In genomic region chr1:27726173-27726793, GRCh38 we compare ENCODE assay signal across 8 cellular contexts. TPM values are rescaled to one million over a fixed set of nuclear protein-coding genes. Genes with fewer than 3 reads are reported as not detected.
DNase-seq lines count a peak whose midpoint lies in the region; ATAC-seq and TF ChIP-seq lines count a peak whose summit lies in the region.

No MANE protein-coding gene starts in this region.

- H3K4me1 Mint-ChIP-seq in naive thymus-derived CD4-positive, alpha-beta T cell: peaks cover 9 to 40% (median 30%) of the 10 kb centered on the region in 7 donors

- peak; percentile 28 for ATAC-seq in HG02678 (IDR thresholded peaks at IDR 0.05; ENCODE audit: unreplicated experiment)
- ATAC-seq in naive thymus-derived CD4-positive, alpha-beta T cell: no peak

- intact Hi-C loops in naive thymus-derived CD4-positive, alpha-beta T cell (cut with micrococcal nuclease): loop anchor here (5.0 kb wide), 3 partner anchors 199 to 856 kb away; no protein-coding TSS in a partner anchor

- H3K4me3 Mint-ChIP-seq in naive thymus-derived CD4-positive, alpha-beta T cell: peak overlapping the region; percentile 80 to 93 (median 86)

- H3K9ac ChIP-seq in fibroblast of lung (ENCODE audit: insufficient read depth, low read length): peak overlapping the region; percentile 81

- no peaks in the 10 kb centered on the region for H4K20me1 ChIP-seq in fibroblast of lung (ENCODE audit: control insufficient read depth, extremely low read depth, insufficient read depth, low read length)

- H3K9me3 ChIP-seq in fibroblast of lung (ENCODE audit: control insufficient read depth, insufficient read depth, low read depth, low read length): no peaks in the 10 kb centered on the region
- H3K9me3 ChIP-seq in naive thymus-derived CD4-positive, alpha-beta T cell (ENCODE audit: control insufficient read depth in 2 of 3, low read length in 3 of 3): no peaks in the 10 kb centered on the region

- peaks cover 4 to 18% (median 11%) of the 10 kb centered on the region in 5 donors for H3K36me3 Mint-ChIP-seq in naive thymus-derived CD4-positive, alpha-beta T cell

- H3K27ac ChIP-seq in fibroblast of lung (ENCODE audit: insufficient read depth, low read length) (peak overlapping the region; percentile 83), temporal lobe (ENCODE audit: low read depth, low read length) (peak overlapping the region; percentile 61)
- H3K27ac ChIP-seq in naive thymus-derived CD4-positive, alpha-beta T cell (ENCODE audit: low read depth, low read length): peak overlapping the region; percentile 91

- no peaks in the 10 kb centered on the region for H3K9me3 Mint-ChIP-seq in naive thymus-derived CD4-positive, alpha-beta T cell

- CTCF ChIA-PET in naive thymus-derived CD4-positive, alpha-beta T cell (lab: Charles Lee): interaction anchor here (0.6 to 2.0 kb wide), 6 partner anchors 57 to 469 kb away, joined by 3 to 12 read pairs (median 3); no protein-coding TSS in a partner anchor

- H3K4me3 ChIP-seq in fibroblast of lung (replicated peaks in 1 of 4; ENCODE audit: control extremely low read depth in 1 of 4, insufficient read depth in 1 of 4, low read depth in 3 of 4, low read length in 4 of 4): peak overlapping the region; percentile 78 to 91 (median 88)
- H3K4me3 ChIP-seq in naive thymus-derived CD4-positive, alpha-beta T cell (ENCODE audit: low read length): peak overlapping the region; percentile 77

- no peaks in the 10 kb centered on the region for H3K27me3 ChIP-seq in fibroblast of lung (ENCODE audit: control insufficient read depth, insufficient read depth, low read length)
- no peaks in the 10 kb centered on the region for H3K27me3 ChIP-seq in naive thymus-derived CD4-positive, alpha-beta T cell (ENCODE audit: control insufficient read depth in 2 of 2, insufficient read depth in 2 of 2, low read length in 2 of 2)

- POLR2A ChIA-PET in naive thymus-derived CD4-positive, alpha-beta T cell (lab: Charles Lee): interaction anchor here (0.6 to 2.1 kb wide), 10 partner anchors 45 to 956 kb away, joined by 3 to 15 read pairs (median 4); partner anchors contain the start of genes GMEB1, IFI6 and STX12

- no peak for TF ChIP-seq CTCF in fibroblast of lung (conservative IDR thresholded peaks at IDR 0.05 in 1 of 2, IDR thresholded peaks at IDR 0.05 in 1 of 2; ENCODE audit: low read depth in 1 of 2, low read length in 2 of 2)

- no peaks in the 10 kb centered on the region for H3K27me3 Mint-ChIP-seq in naive thymus-derived CD4-positive, alpha-beta T cell

- DNase-seq in SKM-1 treated with dmso at 0.1 percent for 144 hours (lab: John Stamatoyannopoulos, UW; ENCODE audit: unreplicated experiment): peak; percentile 29
- no peak for DNase-seq in SKM-1 (lab: John Stamatoyannopoulos, UW; ENCODE audit: unreplicated experiment)
- DNase-seq in NCI-H146 (lab: John Stamatoyannopoulos, UW): peak; percentile 52
- DNase-seq in activated T-cell treated with anti-CD3 and anti-CD28 coated beads for 4 hours: peak; percentile 20
- DNase-seq in fibroblast of lung (ENCODE audit: low read depth in 2 of 2): peak; percentile 23 to 33
- peak in 2 of 9 donors; percentile 37 to 59 for DNase-seq in naive thymus-derived CD4-positive, alpha-beta T cell

- H2AFZ ChIP-seq in fibroblast of lung (ENCODE audit: low read length): peak overlapping the region; percentile 33

- peaks cover 7% of the 10 kb centered on the region for H3K79me2 ChIP-seq in fibroblast of lung (ENCODE audit: control insufficient read depth, insufficient read depth, low read length)

- H3K4me1 ChIP-seq in fibroblast of lung (ENCODE audit: control insufficient read depth, extremely low read depth, insufficient read depth, low read length): peaks cover 7% of the 10 kb centered on the region
- peaks cover 7 to 17% of the 10 kb centered on the region in 2 donors for H3K4me1 ChIP-seq in naive thymus-derived CD4-positive, alpha-beta T cell (ENCODE audit: control insufficient read depth in 2 of 2, insufficient read depth in 2 of 2, low read length in 2 of 2)

- no peaks in the 10 kb centered on the region for H3K36me3 ChIP-seq in fibroblast of lung (ENCODE audit: control insufficient read depth, insufficient read depth, low read length)
- peaks cover 0 to 9% (median 0%) of the 10 kb centered on the region in 3 experiments for H3K36me3 ChIP-seq in naive thymus-derived CD4-positive, alpha-beta T cell (ENCODE audit: control insufficient read depth in 2 of 3, insufficient read depth in 3 of 3, low read length in 3 of 3)

- peak overlapping the region; percentile 94 for H3K4me2 ChIP-seq in fibroblast of lung (ENCODE audit: extremely low read depth, insufficient read depth, low read length)

- H3K27ac Mint-ChIP-seq in naive thymus-derived CD4-positive, alpha-beta T cell: peak overlapping the region in 8 of 9 donors; percentile 28 to 92 (median 82)

RNA-seq across cellular contexts. Expression of gene FAM76A, which starts 0.5 kb away (rescaled TPM):
- total RNA-seq in fibroblast of lung (13.1 and 17.5 TPM in 2 replicates), temporal lobe (7.9 TPM)
- 9.2 and 13.5 TPM in 2 replicates for polyA plus RNA-seq in fibroblast of lung
- 6.3 and 9.2 TPM in 2 replicates for polyA plus RNA-seq in fibroblast of lung (2012)
- polyA minus RNA-seq in fibroblast of lung (ENCODE audit: low replicate concordance): 2.0 and 9.5 TPM in 2 replicates
- 10 to 100 TPM; 15.2 to 25.2 (median 22.2) TPM for total RNA-seq in naive thymus-derived CD4-positive, alpha-beta T cell
- 10 to 100 TPM in 1 of 2 donors, 1 to 10 TPM in 1; 9.0 to 10.2 TPM for polyA plus RNA-seq in naive thymus-derived CD4-positive, alpha-beta T cell

RNA-seq across cellular contexts. Expression of gene STX12, which starts 46.7 kb away (rescaled TPM):
- total RNA-seq in fibroblast of lung: 60.8 and 62.1 TPM in 2 replicates
- polyA plus RNA-seq in fibroblast of lung: 36.0 and 76.7 TPM in 2 replicates
- polyA plus RNA-seq in fibroblast of lung (2012): 28.5 and 56.0 TPM in 2 replicates
- polyA minus RNA-seq in fibroblast of lung (ENCODE audit: low replicate concordance): 8.1 and 24.2 TPM in 2 replicates
- 10 to 100 TPM; 23.9 to 38.7 (median 28.9) TPM for total RNA-seq in naive thymus-derived CD4-positive, alpha-beta T cell
- polyA plus RNA-seq in naive thymus-derived CD4-positive, alpha-beta T cell: 10 to 100 TPM in 1 of 2 donors, 1 to 10 TPM in 1; 9.3 to 11.2 TPM
- 120 TPM for total RNA-seq in temporal lobe

RNA-seq across cellular contexts. Expression of gene IFI6, which starts 54.3 kb away (rescaled TPM):
- total RNA-seq in fibroblast of lung (64.7 and 68.4 TPM in 2 replicates), temporal lobe (27.5 TPM)
- polyA plus RNA-seq in fibroblast of lung: 14.9 and 43.7 TPM in 2 replicates
- 47.0 and 126 TPM in 2 replicates for polyA plus RNA-seq in fibroblast of lung (2012)
- 5.5 and 11.9 TPM in 2 replicates for polyA minus RNA-seq in fibroblast of lung (ENCODE audit: low replicate concordance)
- total RNA-seq in naive thymus-derived CD4-positive, alpha-beta T cell: 100 to 1,000 TPM in 1 of 5 experiments, 10 to 100 TPM in 4; 24.7 to 266 (median 33.2) TPM
- 100 to 1,000 TPM; 166 to 186 TPM for polyA plus RNA-seq in naive thymus-derived CD4-positive, alpha-beta T cell
